ENCODE assay signal across 14 cellular contexts in genomic region chr22:24965822-24966626, GRCh38. TPM values are rescaled to one million over a fixed set of nuclear protein-coding genes. Genes with fewer than 3 reads are reported as not detected.
A peak's percentile ranks its signal among the peaks of the same experiment; 100 is the strongest.
DNase-seq lines count a peak whose midpoint lies in the region; ATAC-seq, FAIRE-seq and TF ChIP-seq lines count a peak whose summit lies in the region.
"Had no signal": no experiment of that assay in that cellular context is flagged by ENCODE, and none has a peak within 500 bp of the region (broad histone marks: within the 10 kb centered on the region; RNA-seq: fewer than 3 reads in every experiment).

No MANE protein-coding gene starts in this region.

- H2AFZ ChIP-seq in GM23248, result no peak overlapping the region

- DNase-seq in DMS153 (lab: John Stamatoyannopoulos, UW) (peak; percentile 32), DMS153 treated with DMSO at 0.1 percent for 48 hours (lab: John Stamatoyannopoulos, UW; ENCODE audit: unreplicated experiment) (no peak), epithelial cell of prostate (ENCODE audit: low read depth, low spot score) (no peak), urothelium cell line (ENCODE audit: low spot score) (no peak), NOMO-1 (lab: John Stamatoyannopoulos, UW; ENCODE audit: unreplicated experiment in 2 of 2) (no peak), GM23248 (no peak)
- DNase-seq in CD8-positive, alpha-beta T cell, result no peak
- DNase-seq: 8988T, NCI-H524 treated with DMSO at 0.1 percent for 48 hours had no signal

- POLR2A ChIA-PET in CD8-positive, alpha-beta T cell (lab: Charles Lee), result no interaction called here

- H4K20me1 ChIP-seq in GM23248 (ENCODE audit: insufficient read depth), result no peaks in the 10 kb centered on the region

- H3K4me2 ChIP-seq in GM23248 (ENCODE audit: unreplicated experiment), result no peak overlapping the region

- H3K4me1 Mint-ChIP-seq in CD8-positive, alpha-beta T cell (ENCODE audit: low read depth), result no peaks in the 10 kb centered on the region

- H3K36me3 Mint-ChIP-seq in CD8-positive, alpha-beta T cell, result no peaks in the 10 kb centered on the region

- in situ Hi-C loops in GM23248 (cut with MboI), result no loop called here

- H3K27ac Mint-ChIP-seq in CD8-positive, alpha-beta T cell, result no peak overlapping the region

- H3K9me2 ChIP-seq in GM23248 (ENCODE audit: insufficient read depth), result no peaks in the 10 kb centered on the region

- no peaks in the 10 kb centered on the region for H3K9me3 Mint-ChIP-seq in CD8-positive, alpha-beta T cell
- H3K9me3 Mint-ChIP-seq: neural crest cell had no signal

- intact Hi-C loops in CD8-positive, alpha-beta T cell (cut with DNase I, micrococcal nuclease), result no loop called here

- H3K4me3 ChIP-seq in mucosa of rectum (ENCODE audit: low read length in 2 of 2) (peak overlapping the region; percentile 22 to 62), GM23248 (no peak overlapping the region)
- no peak overlapping the region for H3K4me3 ChIP-seq in CD8-positive, alpha-beta T cell (ENCODE audit: low read depth, low read length)

- H3K9me3 ChIP-seq in mucosa of rectum (ENCODE audit: control insufficient read depth in 2 of 2, low read length in 2 of 2), result no peaks in the 10 kb centered on the region
- no peaks in the 10 kb centered on the region for H3K9me3 ChIP-seq in GM23248 (ENCODE audit: low read depth)
- H3K9me3 ChIP-seq in CD8-positive, alpha-beta T cell (ENCODE audit: low read length), result no peaks in the 10 kb centered on the region

- CTCF ChIA-PET in CD8-positive, alpha-beta T cell (lab: Charles Lee), result interaction anchor here (0.6 to 0.8 kb wide), 2 partner anchors 83 to 552 kb away, joined by 3 read pairs; no protein-coding TSS in a partner anchor

- 0 out of 2 replicates have a peak, but pooled peaks cover 14% of the 10 kb centered on the region for H3F3A ChIP-seq in GM23248 (ENCODE audit: insufficient read depth)

- H3K27me3 ChIP-seq in mucosa of rectum (ENCODE audit: control insufficient read depth in 2 of 2, insufficient read depth in 2 of 2, low read length in 2 of 2) (no peaks in the 10 kb centered on the region), GM23248 (replicated peaks; ENCODE audit: insufficient read depth) (no peaks in the 10 kb centered on the region)
- H3K27me3 ChIP-seq in CD8-positive, alpha-beta T cell (ENCODE audit: insufficient read depth, low read length), result no peaks in the 10 kb centered on the region

- no peak overlapping the region for H3K4me3 Mint-ChIP-seq in CD8-positive, alpha-beta T cell
- H3K4me3 Mint-ChIP-seq: neural crest cell had no signal

- WGBS in GM23248 (ENCODE audit: low coverage in 1 of 2, low lambda C conversion rate in 2 of 2, missing lambda C conversion rate in 2 of 2), 2 experiments, result 89 to 93% methylated on average over 9 of the region's 9 CpGs

- H3K27ac ChIP-seq in epithelial cell of prostate (peak overlapping the region; percentile 81), mucosa of rectum (ENCODE audit: low read depth in 2 of 2, low read length in 2 of 2) (peak overlapping the region; percentile 86 to 90), GM23248 (no peak overlapping the region)
- no peak overlapping the region for H3K27ac ChIP-seq in CD8-positive, alpha-beta T cell (ENCODE audit: low read depth, low read length)

- H3K79me2 ChIP-seq in GM23248 (ENCODE audit: insufficient read depth), result no peaks in the 10 kb centered on the region

- no peak for ATAC-seq in CD8-positive, alpha-beta T cell

- H3K27me3 Mint-ChIP-seq in CD8-positive, alpha-beta T cell (ENCODE audit: low read depth), result no peaks in the 10 kb centered on the region

- FAIRE-seq in urothelium cell line (lab: Jason Lieb, UNC), result peak; percentile 88
- FAIRE-seq: G401.6, HTR-8/SVneo, TTC549 had no signal

- peak overlapping the region; percentile 9 to 41 for H3K9ac ChIP-seq in mucosa of rectum (ENCODE audit: low read depth in 1 of 2, low read length in 2 of 2)
- no peak overlapping the region for H3K9ac ChIP-seq in GM23248

- H3K36me3 ChIP-seq in mucosa of rectum (ENCODE audit: control insufficient read depth in 2 of 2, insufficient read depth in 2 of 2, low read length in 2 of 2) (no peaks in the 10 kb centered on the region), GM23248 (ENCODE audit: low read depth) (no peaks in the 10 kb centered on the region)
- H3K36me3 ChIP-seq in CD8-positive, alpha-beta T cell (ENCODE audit: insufficient read depth, low read length), result no peaks in the 10 kb centered on the region

- TF ChIP-seq CTCF in CD8-positive, alpha-beta T cell (IDR thresholded peaks at IDR 0.05), result no peak

- peaks cover 24 to 30% of the 10 kb centered on the region in 2 donors for H3K4me1 ChIP-seq in mucosa of rectum (ENCODE audit: control insufficient read depth in 2 of 2, insufficient read depth in 2 of 2, low read length in 2 of 2)
- peaks cover 20% of the 10 kb centered on the region for H3K4me1 ChIP-seq in GM23248 (ENCODE audit: insufficient read depth)
- H3K4me1 ChIP-seq in CD8-positive, alpha-beta T cell (ENCODE audit: insufficient read depth, low read length), result no peaks in the 10 kb centered on the region

RNA-seq across cellular contexts. Expression of gene KIAA1671, which starts 13.5 kb away (rescaled TPM):
- 0.51 and 0.76 TPM in 2 replicates for total RNA-seq in GM23248 (2014; rRNA removed; shearing (Covaris generic))
- polyA plus RNA-seq in GM23248 (2016; fragmentation: Nextera tagmentation; extraction: Ambion mirVana), result 0.25 and 0.39 TPM in 2 replicates
- 1 to 10 TPM; 2.3 to 2.4 TPM for total RNA-seq in CD8-positive, alpha-beta T cell

RNA-seq across cellular contexts. Expression of gene LHFPL7, which starts 19.5 kb away (rescaled TPM):
- total RNA-seq in GM23248 (2014; rRNA removed; shearing (Covaris generic)), result not detected in 2 replicates
- not detected in 2 replicates for polyA plus RNA-seq in GM23248 (2016; fragmentation: Nextera tagmentation; extraction: Ambion mirVana)
- not detected for total RNA-seq in CD8-positive, alpha-beta T cell
- total RNA-seq: neural crest cell had no signal

Comparison
In these comparisons a context has a peak if more than half of its experiments do, and no peak if none do; other contexts are left out.
1. H3K27ac ChIP-seq: peak in epithelial cell of prostate (single experiment) and mucosa of rectum (2 of 2); none in GM23248 (single experiment) and CD8-positive, alpha-beta T cell (single experiment).
2. H3K4me3 ChIP-seq: peak in mucosa of rectum (2 of 2); none in GM23248 (single experiment) and CD8-positive, alpha-beta T cell (single experiment).